Comparison of ENCODE assay signal across 10 cellular contexts in the genomic region with DNA sequence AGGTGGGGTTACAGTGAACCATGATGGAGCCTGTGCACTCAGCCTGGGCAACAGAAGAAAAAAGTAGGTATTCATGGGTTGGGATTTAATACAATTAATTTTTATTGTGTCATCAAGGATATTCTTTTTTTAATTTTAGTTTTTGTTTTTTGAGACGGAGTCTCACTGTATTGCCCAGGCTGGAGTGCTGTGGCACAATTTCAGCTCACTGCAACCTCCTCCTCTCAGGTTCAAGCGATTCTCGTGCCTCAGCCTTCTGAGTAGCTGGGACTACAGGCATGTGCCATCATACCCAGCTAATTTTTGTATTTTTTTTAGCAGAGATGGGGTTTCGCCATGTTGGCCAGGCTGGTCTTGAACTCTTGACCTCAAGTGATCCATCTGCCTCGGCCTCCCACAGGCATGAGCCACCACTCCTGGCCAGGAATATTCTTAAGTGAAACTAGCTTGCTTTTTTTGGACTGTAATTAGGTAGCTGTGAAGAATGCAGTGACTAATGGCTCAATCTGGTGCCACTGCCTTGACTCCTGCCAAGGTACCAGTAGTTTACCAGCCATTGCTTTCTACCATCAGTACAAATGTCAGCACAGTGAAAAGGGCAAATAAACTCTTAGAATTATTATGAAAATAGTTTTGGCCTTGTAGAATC. TPM values are rescaled to one million over a fixed set of nuclear protein-coding genes. Genes with fewer than 3 reads are reported as not detected.
DNase-seq lines count a peak whose midpoint lies in the region; ATAC-seq, FAIRE-seq and TF ChIP-seq lines count a peak whose summit lies in the region.
"Had no signal": no experiment of that assay in that cellular context is flagged by ENCODE, and none has a peak within 500 bp of the region (broad histone marks: within the 10 kb centered on the region; RNA-seq: fewer than 3 reads in every experiment).

No MANE protein-coding gene starts in this region.

- peaks cover 14% of the 10 kb centered on the region for H3K4me1 Mint-ChIP-seq in progenitor cell of endocrine pancreas (ENCODE audit: low read depth)

- no peaks in the 10 kb centered on the region for H3K9me3 Mint-ChIP-seq in progenitor cell of endocrine pancreas (ENCODE audit: low read depth)

- POLR2A ChIA-PET in endothelial cell of umbilical vein (lab: Charles Lee), result interaction anchor here (0.6 to 1.2 kb wide), 2 partner anchors 11 to 31 kb away, joined by 5 to 7 read pairs; no protein-coding TSS in a partner anchor

- H2AFZ ChIP-seq in endothelial cell of umbilical vein (ENCODE audit: low read depth, low read length), result no peak overlapping the region

- H3K36me3 Mint-ChIP-seq in progenitor cell of endocrine pancreas (ENCODE audit: insufficient read depth), result peaks cover 1% of the 10 kb centered on the region

- H3K27me3 ChIP-seq in endothelial cell of umbilical vein (ENCODE audit: control insufficient read depth in 2 of 2, insufficient read depth in 2 of 2, low read length in 2 of 2), result no peaks in the 10 kb centered on the region
- H3K27me3 ChIP-seq: ovary had no signal

- H3K9ac ChIP-seq in endothelial cell of umbilical vein (replicated peaks; ENCODE audit: extremely low read depth, insufficient read depth, low read length), result no peak overlapping the region

- peaks cover 13% of the 10 kb centered on the region for H3K4me1 ChIP-seq in endothelial cell of umbilical vein (ENCODE audit: control insufficient read depth, extremely low read depth, insufficient read depth, low read length)

- DNase-seq in ELF-1 (ENCODE audit: low read depth, low spot score), result peak; percentile 18
- peak; percentile 76 for DNase-seq in NCI-H69 (lab: John Stamatoyannopoulos, UW)
- DNase-seq in endothelial cell of umbilical vein (ENCODE audit: low read depth, low spot score), result peak; percentile 56
- no peak for DNase-seq in progenitor cell of endocrine pancreas (ENCODE audit: low spot score, unreplicated experiment)
- no peak for DNase-seq in NK-92 (lab: John Stamatoyannopoulos, UW; ENCODE audit: unreplicated experiment)
- no peak for DNase-seq in NCI-H524 treated with DMSO at 0.1 percent for 48 hours (lab: John Stamatoyannopoulos, UW)
- DNase-seq: NCI-H524, ovary had no signal

- H3K4me2 ChIP-seq in endothelial cell of umbilical vein (ENCODE audit: insufficient read depth, low read length), result no peak overlapping the region

- CTCF ChIA-PET in endothelial cell of umbilical vein (lab: Charles Lee), result interaction anchor here (0.8 to 7.4 kb wide), 6 partner anchors 8 to 36 kb away, joined by 3 to 162 read pairs (median 5); no protein-coding TSS in a partner anchor

- H3K4me3 ChIP-seq in endothelial cell of umbilical vein (replicated peaks in 1 of 3; ENCODE audit: insufficient read depth in 1 of 3, low read depth in 1 of 3, low read length in 3 of 3), result no peak overlapping the region
- H3K4me3 ChIP-seq: ovary had no signal

- no TSS peak for BruUV-seq in endothelial cell of umbilical vein (replicated peaks; lab: Mats Ljungman, UMichigan)

- FAIRE-seq in endothelial cell of umbilical vein (lab: Jason Lieb, UNC), result no peak

- no peak for TF ChIP-seq CTCF in endothelial cell of umbilical vein (IDR thresholded peaks at IDR 0.05; ENCODE audit: extremely low read depth in 1 of 2, insufficient read depth in 1 of 2, low read depth in 1 of 2, low read length in 2 of 2)
- no peak for TF ChIP-seq CTCF in progenitor cell of endocrine pancreas (IDR thresholded peaks at IDR 0.05; ENCODE audit: unreplicated experiment)

- no peaks in the 10 kb centered on the region for H3K27me3 Mint-ChIP-seq in progenitor cell of endocrine pancreas

- H3K79me2 ChIP-seq in endothelial cell of umbilical vein (ENCODE audit: control insufficient read depth, insufficient read depth, low read length), result peaks cover 93% of the 10 kb centered on the region

- no peaks in the 10 kb centered on the region for H3K9me1 ChIP-seq in endothelial cell of umbilical vein (replicated peaks; ENCODE audit: control insufficient read depth, extremely low read depth, insufficient read depth, low read length)

- H4K20me1 ChIP-seq in endothelial cell of umbilical vein (replicated peaks; ENCODE audit: control insufficient read depth, extremely low read depth, insufficient read depth, low read length), result peaks cover 13% of the 10 kb centered on the region

- no peak for TF ChIP-seq POLR2A in endothelial cell of umbilical vein (IDR thresholded peaks at IDR 0.05; ENCODE audit: low read depth, low read length)

- intact Hi-C loops in endothelial cell of umbilical vein (cut with micrococcal nuclease), result no loop called here

- H3K27ac ChIP-seq in endothelial cell of umbilical vein (ENCODE audit: insufficient read depth, low read depth, low read length), result no peak overlapping the region
- H3K27ac ChIP-seq: ovary had no signal

- H3K36me3 ChIP-seq in endothelial cell of umbilical vein (ENCODE audit: control insufficient read depth in 2 of 2, extremely low read depth in 1 of 2, insufficient read depth in 2 of 2, low read length in 2 of 2), result no peaks in the 10 kb centered on the region
- H3K36me3 ChIP-seq: ovary had no signal

- no peak overlapping the region for H3K27ac Mint-ChIP-seq in progenitor cell of endocrine pancreas

- peak overlapping the region; percentile 7 for H3K4me3 Mint-ChIP-seq in progenitor cell of endocrine pancreas (ENCODE audit: low read depth)

- dilution Hi-C loops in endothelial cell of umbilical vein (cut with MboI; ENCODE audit: extremely low pct_ligation_motif_present, low sequenced_read_pairs), result no loop called here

- ATAC-seq in GM19452 (IDR thresholded peaks at IDR 0.05; ENCODE audit: unreplicated experiment) (no peak), GM21381 (IDR thresholded peaks at IDR 0.05; ENCODE audit: unreplicated experiment) (no peak)

- no peaks in the 10 kb centered on the region for H3K9me3 ChIP-seq in endothelial cell of umbilical vein (replicated peaks; ENCODE audit: control insufficient read depth, insufficient read depth, low read length)
- H3K9me3 ChIP-seq: ovary had no signal

TF ChIP-seq in endothelial cell of umbilical vein, 7 proteins besides CTCF, POLR2A, EP300 and RAD21:
- TF ChIP-seq FOS (IDR thresholded peaks at IDR 0.05; ENCODE audit: borderline replicate concordance, insufficient read depth, low read length) (no peak), EZH2 (IDR thresholded peaks at IDR 0.05; ENCODE audit: borderline replicate concordance, low read depth, low read length, severe bottlenecking) (no peak), JUN (IDR thresholded peaks at IDR 0.05; ENCODE audit: borderline replicate concordance, insufficient read depth, insufficient read length, low read depth) (no peak), MYC (IDR thresholded peaks at IDR 0.05; ENCODE audit: low read depth, low read length) (no peak), GATA2 (IDR thresholded peaks at IDR 0.05; ENCODE audit: insufficient read depth, insufficient read length, low read depth, low read length) (no peak), POLR2AphosphoS5 (IDR thresholded peaks at IDR 0.05; ENCODE audit: insufficient read depth, low read depth, low read length) (no peak)
- TF ChIP-seq, protein P1, sequence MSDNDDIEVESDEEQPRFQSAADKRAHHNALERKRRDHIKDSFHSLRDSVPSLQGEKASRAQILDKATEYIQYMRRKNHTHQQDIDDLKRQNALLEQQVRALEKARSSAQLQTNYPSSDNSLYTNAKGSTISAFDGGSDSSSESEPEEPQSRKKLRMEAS (IDR thresholded peaks at IDR 0.05; ENCODE audit: insufficient read depth, insufficient read length), result no peak

RNA-seq across cellular contexts. Expression of a gene that starts 4.8 kb away (rescaled TPM):
- total RNA-seq in endothelial cell of umbilical vein (18.6 and 19.0 TPM in 2 replicates), progenitor cell of endocrine pancreas (20.8 and 21.2 TPM in 2 replicates)
- 7.0 and 7.9 TPM in 2 replicates for polyA plus RNA-seq in endothelial cell of umbilical vein
- 8.9 and 10.4 TPM in 2 replicates for polyA plus RNA-seq in endothelial cell of umbilical vein (2011; cell fraction: cytosol; rRNA removed)
- 9.4 and 10.8 TPM in 2 replicates for polyA plus RNA-seq in endothelial cell of umbilical vein (2011; cell fraction: nucleus; rRNA removed)
- 13.5 and 14.6 TPM in 2 replicates for polyA plus RNA-seq in endothelial cell of umbilical vein (2012)
- polyA minus RNA-seq in endothelial cell of umbilical vein, result 21.1 and 21.2 TPM in 2 replicates
- polyA minus RNA-seq in endothelial cell of umbilical vein (2011; cell fraction: cytosol; rRNA and poly(A)+ RNA removed), result 8.6 TPM
- polyA minus RNA-seq in endothelial cell of umbilical vein (2011; cell fraction: nucleus; rRNA and poly(A)+ RNA removed), result 12.6 and 14.8 TPM in 2 replicates

Comparison
In these comparisons a context has a peak if more than half of its experiments do, and no peak if none do; other contexts are left out.
1. DNase-seq: peak in ELF-1 (single experiment), NCI-H69 (single experiment) and endothelial cell of umbilical vein (single experiment); none in progenitor cell of endocrine pancreas (single experiment), NK-92 (single experiment) and NCI-H524 treated with DMSO at 0.1 percent for 48 hours (single experiment).